19 cellular contexts compared by ENCODE assay signal in the genomic region with DNA sequence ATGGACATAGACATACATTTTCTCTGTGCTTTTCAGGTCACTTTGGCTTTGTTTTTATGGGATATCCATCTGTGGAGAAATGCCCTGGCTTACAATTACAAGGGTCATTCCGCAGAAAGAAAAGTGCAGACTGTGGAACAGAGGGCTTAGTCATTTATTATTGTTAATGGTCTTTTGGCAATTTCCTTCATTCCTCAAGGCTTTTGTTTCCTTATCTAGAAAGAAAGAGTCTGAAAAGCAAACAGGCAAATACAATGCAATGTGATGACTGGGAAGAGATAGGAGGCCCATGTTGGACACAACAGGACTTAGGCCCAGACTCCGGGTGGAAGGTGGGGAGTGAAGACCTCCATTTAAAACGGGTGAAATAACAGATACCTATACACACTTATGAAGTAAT.
DNase-seq lines count a peak whose midpoint lies in the region; ATAC-seq, FAIRE-seq and TF ChIP-seq lines count a peak whose summit lies in the region.
"Had no signal": no experiment of that assay in that cellular context is flagged by ENCODE, and none has a peak within 500 bp of the region (broad histone marks: within the 10 kb centered on the region; RNA-seq: fewer than 3 reads in every experiment).

No MANE protein-coding gene starts in this region.

- FAIRE-seq in K562 (lab: Jason Lieb, UNC), result no peak
- FAIRE-seq: kidney had no signal

- H3K4me3 ChIP-seq in K562 (no peak overlapping the region), skeletal muscle cell (ENCODE audit: low read depth, low read length) (no peak overlapping the region)
- H3K4me3 ChIP-seq: Peyer's patch, sigmoid colon had no signal

- H3K79me2 ChIP-seq in K562 (ENCODE audit: control insufficient read depth, insufficient read depth, low read length), result no peaks in the 10 kb centered on the region

- ATAC-seq in K562, result no peak
- no peak for ATAC-seq in HG02623 (IDR thresholded peaks at IDR 0.05; ENCODE audit: unreplicated experiment)
- no peak for ATAC-seq in HG02642 (IDR thresholded peaks at IDR 0.05; ENCODE audit: poor library complexity, unreplicated experiment)
- ATAC-seq in GM21786 (IDR thresholded peaks at IDR 0.05; ENCODE audit: unreplicated experiment), result no peak
- ATAC-seq: stimulated activated naive CD8-positive, alpha-beta T cell treated with anti-CD3 and anti-CD28 coated beads, Interleukin-15, Interleukin-2, amounts not matched to agents 100 U/mL and 50 U/mL, for 24 hours had no signal

- in situ Hi-C loops in K562 (cut with MboI), result no loop called here

- H3K9me1 ChIP-seq in K562 (ENCODE audit: control insufficient read depth, insufficient read depth, low read length), result no peaks in the 10 kb centered on the region

- H3K36me3 ChIP-seq in K562 (ENCODE audit: control insufficient read depth, insufficient read depth, low read length), result no peaks in the 10 kb centered on the region
- H3K36me3 ChIP-seq: Peyer's patch, sigmoid colon had no signal

- H3K9me3 ChIP-seq in K562 (replicated peaks; ENCODE audit: control insufficient read depth, insufficient read depth, low read depth, low read length), result no peaks in the 10 kb centered on the region
- H3K9me3 ChIP-seq: Peyer's patch, sigmoid colon had no signal

- H3K27ac ChIP-seq in K562 (ENCODE audit: extremely low read depth, low read depth, low read length), result no peak overlapping the region
- H3K27ac ChIP-seq: Peyer's patch, sigmoid colon had no signal

- no peak overlapping the region for H3K9ac ChIP-seq in K562 (ENCODE audit: insufficient read depth in 1 of 2, low read depth in 2 of 2, low read length in 2 of 2)

- no TSS peak for BruUV-seq in K562 (replicated peaks; lab: Mats Ljungman, UMichigan)

- TF ChIP-seq CTCF in K562 (IDR thresholded peaks at IDR 0.05 in 2 of 3, conservative IDR thresholded peaks at IDR 0.05 in 1 of 3; ENCODE audit: insufficient read depth in 2 of 3, low read depth in 1 of 3, low read length in 3 of 3) (no peak), GM10266 (IDR thresholded peaks at IDR 0.05; ENCODE audit: control insufficient read depth, insufficient read depth, low read depth, missing control alignments) (no peak)

- H3K27me3 ChIP-seq in K562 (ENCODE audit: control insufficient read depth in 2 of 2, insufficient read depth in 2 of 2, low read length in 2 of 2), result no peaks in the 10 kb centered on the region
- H3K27me3 ChIP-seq: Peyer's patch, sigmoid colon had no signal

- POLR2A ChIA-PET in K562 (lab: Yijun Ruan, JAX), result no interaction called here

- WGBS in K562 (ENCODE audit: insufficient coverage, low coverage, missing lambda C conversion rate), result 30% methylated on average over 2 of the region's 3 CpGs

- no peak for TF ChIP-seq RAD21 in K562 (CRISPR knock-in tag; conservative IDR thresholded peaks at IDR 0.05 in 1 of 2, IDR thresholded peaks at IDR 0.05 in 1 of 2)

- CTCF ChIA-PET in K562 (lab: Yijun Ruan, JAX; ENCODE audit: low intra/inter-chr PET ratio), result no interaction called here

- H3K4me1 ChIP-seq in K562 (replicated peaks in 1 of 2; ENCODE audit: control insufficient read depth in 2 of 2, insufficient read depth in 2 of 2, low read length in 2 of 2), result no peaks in the 10 kb centered on the region; a peak in 1 of 5 replicates
- H3K4me1 ChIP-seq: Peyer's patch, sigmoid colon had no signal

- no peak overlapping the region for H2AFZ ChIP-seq in K562 (ENCODE audit: low read depth, low read length)

- H4K20me1 ChIP-seq in K562 (replicated peaks; ENCODE audit: control insufficient read depth, insufficient read depth, low read length), result no peaks in the 10 kb centered on the region

- intact Hi-C loops in K562 (cut with micrococcal nuclease), result no loop called here

- TF ChIP-seq POLR2A in K562 (conservative IDR thresholded peaks at IDR 0.05), result no peak

- no peak for TF ChIP-seq EP300 in K562 (IDR thresholded peaks at IDR 0.05; ENCODE audit: low read length)

- H3K4me2 ChIP-seq in K562 (ENCODE audit: insufficient read depth, low read length), result no peak overlapping the region

- DNase-seq in GM03348 (ENCODE audit: low spot score), result peak; percentile 21
- DNase-seq in K562 (ENCODE audit: extremely low read depth in 1 of 4, low spot score in 3 of 4), result no peak
- DNase-seq in foreskin melanocyte, result peak; percentile 4
- peak; percentile 59 for DNase-seq in skeletal muscle cell (ENCODE audit: low read depth)
- no peak for DNase-seq in GM10266 (ENCODE audit: extremely low spot score)
- DNase-seq: activated CD4-positive, alpha-beta T cell treated with anti-CD3 and anti-CD28 coated beads for 1 hour; activated naive CD8-positive, alpha-beta T cell treated with anti-CD3 and anti-CD28 coated beads, Interleukin-2, amount 10 ng/mL, durations not matched to agents 7 days and 5 days; activated T-cell treated with anti-CD3 and anti-CD28 coated beads for 4 hours; CD4-positive, alpha-beta T cell; Kasumi-1; kidney; NCI-H2029; NCI-H526; Peyer's patch; sigmoid colon; stimulated activated naive CD8-positive, alpha-beta T cell treated with anti-CD3 and anti-CD28 coated beads, Interleukin-15, Interleukin-2, amounts not matched to agents 100 U/mL and 50 U/mL, for 24 hours had no signal

TF ChIP-seq in K562, 482 proteins besides CTCF, POLR2A, EP300 and RAD21:
- 0 out of 2 replicates have a peak, but pooled peaks have one; percentile 34 for TF ChIP-seq SOX6 (IDR thresholded peaks at IDR 0.05)
- no peak for TF ChIP-seq JUNB (CRISPR knock-in tag; conservative IDR thresholded peaks at IDR 0.05)

Comparison
In these comparisons a context has a peak if more than half of its experiments do, and no peak if none do; other contexts are left out.
1. DNase-seq: peak in GM03348 (single experiment), foreskin melanocyte (single experiment) and skeletal muscle cell (single experiment); none in K562 (0 of 4) and GM10266 (single experiment).